ENCODE assay signal across 1 cellular context in genomic region chr6:10520468-10520867, GRCh38.
TF ChIP-seq lines count a peak whose summit lies in the region.

No MANE protein-coding gene starts in this region.

TF ChIP-seq in SK-N-SH treated with all-trans-retinoic acid at 6 μM for 48 hours, 23 proteins besides CTCF, POLR2A, EP300 and RAD21 (continued from another document):
- TF ChIP-seq CREB5 (CRISPR knock-in tag; IDR thresholded peaks at IDR 0.05; ENCODE audit: low read depth) (no peak), TSHZ2 (CRISPR knock-in tag; IDR thresholded peaks at IDR 0.05) (no peak)
